In the genomic region with DNA sequence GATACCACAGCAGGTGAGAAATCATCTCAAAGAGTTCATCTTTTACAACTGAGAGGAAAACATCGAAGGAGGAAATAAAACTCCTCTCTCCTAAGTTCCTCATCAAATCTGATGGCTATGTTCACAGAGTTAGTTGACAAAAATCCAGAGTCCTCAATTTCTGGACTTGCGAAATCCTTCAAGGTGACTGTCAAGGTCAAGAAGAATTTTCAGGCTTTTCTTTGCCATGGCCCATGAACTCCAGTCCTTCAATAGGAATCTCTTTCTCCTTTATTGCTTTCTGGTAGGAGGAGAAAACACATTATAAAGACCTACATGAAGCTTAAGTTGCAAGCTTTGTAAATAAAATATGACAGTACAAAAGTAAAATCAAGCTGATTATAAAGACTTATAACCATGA, we compare ENCODE assay signal across 10 cellular contexts. TPM values are rescaled to one million over a fixed set of nuclear protein-coding genes. Genes with fewer than 3 reads are reported as not detected.
DNase-seq lines count a peak whose midpoint lies in the region; ATAC-seq and TF ChIP-seq lines count a peak whose summit lies in the region.
"Had no signal": no experiment of that assay in that cellular context is flagged by ENCODE, and none has a peak within 500 bp of the region (broad histone marks: within the 10 kb centered on the region; RNA-seq: fewer than 3 reads in every experiment).

No MANE protein-coding gene starts in this region.

- no peak for ATAC-seq in activated B cell treated with CpG ODN at 0.5 μM for 24 hours (ENCODE audit: low read depth)
- ATAC-seq: Panc1 had no signal

- DNase-seq in BE2C: no peak
- no peak for DNase-seq in activated B cell treated with CpG ODN at 0.5 μM for 24 hours
- no peak for DNase-seq in immature natural killer cell
- no peak for DNase-seq in SKM-1 (lab: John Stamatoyannopoulos, UW; ENCODE audit: unreplicated experiment)
- no peak for DNase-seq in stimulated activated naive CD4-positive, alpha-beta T cell (lab: John Stamatoyannopoulos, UW)
- DNase-seq in brain microvascular endothelial cell: no peak
- DNase-seq in iPS-NIHi7 (ENCODE audit: extremely low spot score): no peak
- DNase-seq: COR-L47 had no signal

- intact Hi-C loops in activated B cell treated with CpG ODN at 0.5 μM for 24 hours (cut with micrococcal nuclease): no loop called here

- POLR2A ChIA-PET in activated B cell treated with CpG ODN at 0.5 μM for 24 hours (lab: Charles Lee): interaction anchor here (0.9 to 1.3 kb wide), 2 partner anchors 9 to 25 kb away, joined by 3 to 5 read pairs; a partner anchor contains a TSS

- CTCF ChIA-PET in activated B cell treated with CpG ODN at 0.5 μM for 24 hours (lab: Charles Lee): no interaction called here

- no peak overlapping the region for H3K27ac ChIP-seq in brain microvascular endothelial cell

- H3K27ac Mint-ChIP-seq in activated B cell treated with CpG ODN at 0.5 μM for 24 hours (peak overlapping the region; percentile 95), immature natural killer cell (peak overlapping the region in 5 of 6 donors; percentile 94 to 99 (median 98))

- H3K36me3 Mint-ChIP-seq in activated B cell treated with CpG ODN at 0.5 μM for 24 hours (ENCODE audit: low read depth) (peaks cover 57% of the 10 kb centered on the region), immature natural killer cell (peaks cover 0 to 11% (median 4%) of the 10 kb centered on the region in 3 donors)

- H3K9me3 Mint-ChIP-seq in activated B cell treated with CpG ODN at 0.5 μM for 24 hours (no peaks in the 10 kb centered on the region), immature natural killer cell (no peaks in the 10 kb centered on the region)

- H3K4me3 Mint-ChIP-seq in activated B cell treated with CpG ODN at 0.5 μM for 24 hours: peak overlapping the region; percentile 96
- peak overlapping the region; percentile 96 to 99 (median 98) for H3K4me3 Mint-ChIP-seq in immature natural killer cell

- no peaks in the 10 kb centered on the region for H3K9me3 ChIP-seq in BE2C

- H3K27me3 ChIP-seq in BE2C (no peaks in the 10 kb centered on the region), brain microvascular endothelial cell (replicated peaks) (no peaks in the 10 kb centered on the region)

- H3K4me1 ChIP-seq in BE2C: peaks cover 10% of the 10 kb centered on the region

- H3K4me3 ChIP-seq in BE2C (ENCODE audit: low read depth, low read length) (peak overlapping the region; percentile 97), GM08714 (ENCODE audit: low read length) (peak overlapping the region; percentile 92), brain microvascular endothelial cell (ENCODE audit: low read depth, low read length) (no peak overlapping the region)

- H3K27me3 Mint-ChIP-seq in activated B cell treated with CpG ODN at 0.5 μM for 24 hours (no peaks in the 10 kb centered on the region), immature natural killer cell (ENCODE audit: low read depth in 3 of 3) (peaks cover 6 to 13% (median 6%) of the 10 kb centered on the region in 3 donors)

- TF ChIP-seq CTCF in BE2C (IDR thresholded peaks at IDR 0.05; ENCODE audit: low read depth, low read length) (no peak), activated B cell treated with CpG ODN at 0.5 μM for 24 hours (IDR thresholded peaks at IDR 0.05) (no peak), brain microvascular endothelial cell (IDR thresholded peaks at IDR 0.05; ENCODE audit: low read depth, low read length, missing control alignments) (no peak)

- in situ Hi-C loops in brain microvascular endothelial cell (cut with HindIII; ENCODE audit: low pct_ligation_motif_present, low sequenced_read_pairs): no loop called here

- H3K36me3 ChIP-seq in BE2C (peaks cover 54% of the 10 kb centered on the region), brain microvascular endothelial cell (replicated peaks) (peaks cover 17% of the 10 kb centered on the region)

- peaks cover 38% of the 10 kb centered on the region for H3K4me1 Mint-ChIP-seq in activated B cell treated with CpG ODN at 0.5 μM for 24 hours
- peaks cover 38 to 50% of the 10 kb centered on the region in 2 donors for H3K4me1 Mint-ChIP-seq in immature natural killer cell

RNA-seq across cellular contexts. Expression of a gene that starts 1.5 kb away (rescaled TPM):
- 73.5 TPM for polyA plus RNA-seq in BE2C (2012; ENCODE audit: insufficient read depth, insufficient read length, low read depth)
- total RNA-seq in activated B cell treated with CpG ODN at 0.5 μM for 24 hours: 18.2 and 18.6 TPM in 2 replicates
- 10 to 100 TPM; 66.4 to 76.8 (median 69.2) TPM for polyA plus RNA-seq in immature natural killer cell

RNA-seq across cellular contexts. Expression of a gene that starts 1.6 kb away (rescaled TPM):
- 28.9 TPM for polyA plus RNA-seq in BE2C (2012; ENCODE audit: insufficient read depth, insufficient read length, low read depth)
- total RNA-seq in activated B cell treated with CpG ODN at 0.5 μM for 24 hours: 33.4 and 35.2 TPM in 2 replicates
- polyA plus RNA-seq in immature natural killer cell: 10 to 100 TPM in 2 of 3 donors, 1 to 10 TPM in 1; 8.3 to 26.7 (median 23.3) TPM

RNA-seq across cellular contexts. Expression of a gene that starts 6.8 kb away (rescaled TPM):
- 2,740 TPM for polyA plus RNA-seq in BE2C (2012; ENCODE audit: insufficient read depth, insufficient read length, low read depth)
- total RNA-seq in activated B cell treated with CpG ODN at 0.5 μM for 24 hours: 255 and 292 TPM in 2 replicates
- polyA plus RNA-seq in immature natural killer cell: 1,000 to 10,000 TPM in 2 of 3 donors, 100 to 1,000 TPM in 1; 859 to 1,309 (median 1,192) TPM

RNA-seq across cellular contexts. Expression of a gene that starts 24.9 kb away (rescaled TPM):
- 624 TPM for polyA plus RNA-seq in BE2C (2012; ENCODE audit: insufficient read depth, insufficient read length, low read depth)
- 191 and 192 TPM in 2 replicates for total RNA-seq in activated B cell treated with CpG ODN at 0.5 μM for 24 hours
- polyA plus RNA-seq in immature natural killer cell: 100 to 1,000 TPM; 221 to 292 (median 271) TPM

RNA-seq across cellular contexts. Expression of a gene that starts 51.2 kb away (rescaled TPM):
- 707 TPM for polyA plus RNA-seq in BE2C (2012; ENCODE audit: insufficient read depth, insufficient read length, low read depth)
- 159 and 180 TPM in 2 replicates for total RNA-seq in activated B cell treated with CpG ODN at 0.5 μM for 24 hours
- polyA plus RNA-seq in immature natural killer cell: 100 to 1,000 TPM; 399 to 508 (median 457) TPM
